Comparison of ENCODE assay signal across 14 cellular contexts in the genomic region with DNA sequence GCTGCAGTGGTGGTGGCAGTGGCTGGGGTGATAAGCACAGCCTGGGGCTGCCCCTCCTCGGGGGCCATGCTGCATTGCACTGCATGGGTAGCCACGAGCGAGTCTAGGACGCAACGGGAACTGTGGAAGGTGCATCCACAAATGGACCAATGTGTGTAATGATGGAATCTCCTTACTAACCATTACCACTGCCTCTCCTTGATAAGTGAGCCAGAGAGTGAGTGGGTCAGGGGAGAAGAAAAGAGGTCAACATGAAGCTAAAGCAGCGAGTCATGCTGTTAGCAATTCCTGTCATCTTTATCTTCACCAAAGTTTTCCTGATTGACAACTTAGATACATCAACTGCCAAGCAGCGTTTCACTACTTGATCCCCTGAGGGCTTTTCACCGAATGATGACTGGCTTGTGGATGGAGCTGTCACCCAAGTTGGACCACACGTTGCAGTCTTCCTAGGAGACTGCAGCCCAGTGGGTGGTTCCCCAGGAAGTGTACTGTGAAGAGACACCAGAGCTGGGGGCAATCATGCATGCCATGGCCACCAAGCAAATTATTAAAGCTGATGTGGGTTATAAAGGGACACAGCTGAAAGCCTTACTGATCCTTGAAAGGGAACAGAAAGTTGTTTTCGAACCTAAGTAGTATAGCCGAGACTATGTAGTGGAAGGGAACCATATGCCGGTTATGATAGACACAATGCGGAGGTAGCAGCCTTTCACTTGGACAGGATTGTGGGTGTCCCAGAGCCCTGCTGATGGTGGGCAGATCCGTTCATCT. TPM values are rescaled to one million over a fixed set of nuclear protein-coding genes. Genes with fewer than 3 reads are reported as not detected.
DNase-seq lines count a peak whose midpoint lies in the region; ATAC-seq and TF ChIP-seq lines count a peak whose summit lies in the region.
"Had no signal": no experiment of that assay in that cellular context is flagged by ENCODE, and none has a peak within 500 bp of the region (broad histone marks: within the 10 kb centered on the region; RNA-seq: fewer than 3 reads in every experiment).

No MANE protein-coding gene starts in this region.

- POLR2A ChIA-PET in A673 (lab: Charles Lee; ENCODE audit: low non-redundant PET) = no interaction called here

- H3K36me3 ChIP-seq in A673 (ENCODE audit: insufficient read depth, low read length, poor library complexity, severe bottlenecking) = no peaks in the 10 kb centered on the region

- no peaks in the 10 kb centered on the region for H3K4me1 ChIP-seq in A673 (ENCODE audit: insufficient read depth, low read length, poor library complexity, severe bottlenecking)
- H3K4me1 ChIP-seq: testis had no signal

- TF ChIP-seq CTCF in A673 (conservative IDR thresholded peaks at IDR 0.05; ENCODE audit: low read depth, low read length) = no peak

- ATAC-seq in GM19035 (IDR thresholded peaks at IDR 0.05; ENCODE audit: unreplicated experiment) (peak; percentile 90), HG02642 (IDR thresholded peaks at IDR 0.05; ENCODE audit: poor library complexity, unreplicated experiment) (peak; percentile 93), HG03521 (IDR thresholded peaks at IDR 0.05; ENCODE audit: unreplicated experiment) (peak; percentile 93)

- intact Hi-C loops in A673 (cut with micrococcal nuclease; ENCODE audit: unreplicated experiment) = no loop called here

- no peaks in the 10 kb centered on the region for H3K9me3 ChIP-seq in A673 (ENCODE audit: low read depth, low read length, poor library complexity, severe bottlenecking)
- H3K9me3 ChIP-seq: testis had no signal

- peaks cover 3% of the 10 kb centered on the region for H3K27me3 ChIP-seq in A673 (replicated peaks; ENCODE audit: insufficient read depth, low read depth, low read length, poor library complexity)
- H3K27me3 ChIP-seq: testis had no signal

- no peak overlapping the region for H3K4me3 ChIP-seq in A673 (ENCODE audit: low read depth, low read length, poor library complexity, severe bottlenecking)
- H3K4me3 ChIP-seq: testis had no signal

- DNase-seq in A673 (ENCODE audit: low spot score) (peak; percentile 13), activated T-cell treated with anti-CD3 and anti-CD28 coated beads for 4 hours (no peak), EL (no peak), T-helper 2 cell (no peak)
- DNase-seq in effector CD8-positive, alpha-beta T cell (lab: John Stamatoyannopoulos, UW) = no peak
- DNase-seq: activated CD8-positive, alpha-beta memory T cell treated with anti-CD3 and anti-CD28 coated beads, Interleukin-2, amount 50 U/mL, for 4 hours; foreskin fibroblast; NCI-H1417 treated with DMSO at 0.1 percent for 48 hours; SIG-M5; testis had no signal

- CTCF ChIA-PET in A673 (lab: Charles Lee) = no interaction called here

- no peak overlapping the region for H3K27ac ChIP-seq in A673 (ENCODE audit: low read depth, low read length, poor library complexity, severe bottlenecking)
- H3K27ac ChIP-seq: testis had no signal

- BruUV-seq in A673 (replicated peaks; lab: Mats Ljungman, UMichigan) = no TSS peak

RNA-seq across cellular contexts. Expression of a gene that starts 20.6 kb away (rescaled TPM):
- total RNA-seq in A673 (2021) = not detected in 2 replicates
- total RNA-seq: mesothelial cell of epicardium had no signal

RNA-seq across cellular contexts. Expression of a gene that starts 34.7 kb away (rescaled TPM):
- total RNA-seq in A673 (2021) = 80.9 and 83.9 TPM in 2 replicates
